ENCODE assay signal across 19 cellular contexts in genomic region chr6:139863356-139863755, GRCh38.
"Had no signal": no experiment of that assay in that cellular context is flagged by ENCODE, and none has a peak within 500 bp of the region (broad histone marks: within the 10 kb centered on the region; RNA-seq: fewer than 3 reads in every experiment).

No MANE protein-coding gene starts in this region.

- H3K9me3 Mint-ChIP-seq: activated B cell treated with CpG ODN at 0.5 μM for 24 hours; activated naive CD8-positive, alpha-beta T cell treated with anti-CD3 and anti-CD28 coated beads for 36 hours; stimulated activated naive CD8-positive, alpha-beta T cell treated with anti-CD3 and anti-CD28 coated beads, Interleukin-15, Interleukin-2, amounts not matched to agents 100 ng/mL and 50 ng/mL, for 24 hours had no signal

- H3K27ac ChIP-seq: cardiac muscle cell, coronary artery, epithelial cell of prostate, gastrocnemius medialis, heart right ventricle, parathyroid adenoma, upper lobe of right lung had no signal

- H3K27me3 Mint-ChIP-seq: activated B cell treated with CpG ODN at 0.5 μM for 24 hours; stimulated activated naive CD8-positive, alpha-beta T cell treated with anti-CD3 and anti-CD28 coated beads, Interleukin-15, Interleukin-2, amounts not matched to agents 100 ng/mL and 50 ng/mL, for 24 hours had no signal

- H3K27me3 ChIP-seq: cardiac muscle cell, gastrocnemius medialis, heart right ventricle, upper lobe of right lung had no signal

- H3K27ac Mint-ChIP-seq: activated B cell treated with CpG ODN at 0.5 μM for 24 hours; activated naive CD8-positive, alpha-beta T cell treated with anti-CD3 and anti-CD28 coated beads for 36 hours; stimulated activated naive CD8-positive, alpha-beta T cell treated with anti-CD3 and anti-CD28 coated beads, Interleukin-15, Interleukin-2, amounts not matched to agents 100 ng/mL and 50 ng/mL, for 24 hours had no signal

- H3K4me1 ChIP-seq: gastrocnemius medialis, heart right ventricle, upper lobe of right lung had no signal

- H3K36me3 ChIP-seq: cardiac muscle cell, gastrocnemius medialis, heart right ventricle, upper lobe of right lung had no signal

- H3K9me3 ChIP-seq: gastrocnemius medialis, heart right ventricle, upper lobe of right lung had no signal

- H3K36me3 Mint-ChIP-seq: activated naive CD8-positive, alpha-beta T cell treated with anti-CD3 and anti-CD28 coated beads for 36 hours had no signal

- FAIRE-seq: TTC549 had no signal

- ATAC-seq: gastrocnemius medialis, heart right ventricle, upper lobe of right lung had no signal

- DNase-seq: activated B cell treated with CpG ODN at 0.5 μM for 24 hours; activated CD4-positive, alpha-beta T cell treated with anti-CD3 and anti-CD28 coated beads, Interleukin-2, amount 50 U/mL, for 1 hour; activated gamma-delta T cell; activated naive CD8-positive, alpha-beta T cell treated with anti-CD3 and anti-CD28 coated beads for 36 hours; aorta; effector memory CD4-positive, alpha-beta T cell; gastrocnemius medialis; heart right ventricle; kidney glomerular epithelial cell; stimulated activated CD4-positive, alpha-beta T cell treated with anti-CD3 and anti-CD28 coated beads, Interleukin-2, amount 100 ng/mL, for 48 hours; T-helper 2 cell; upper lobe of right lung had no signal

- H3K4me3 Mint-ChIP-seq: activated B cell treated with CpG ODN at 0.5 μM for 24 hours; activated naive CD8-positive, alpha-beta T cell treated with anti-CD3 and anti-CD28 coated beads for 36 hours; neural crest cell; stimulated activated naive CD8-positive, alpha-beta T cell treated with anti-CD3 and anti-CD28 coated beads, Interleukin-15, Interleukin-2, amounts not matched to agents 100 ng/mL and 50 ng/mL, for 24 hours had no signal

- H3K4me1 Mint-ChIP-seq: activated B cell treated with CpG ODN at 0.5 μM for 24 hours; activated naive CD8-positive, alpha-beta T cell treated with anti-CD3 and anti-CD28 coated beads for 36 hours had no signal

- H3K4me3 ChIP-seq: cardiac muscle cell, coronary artery, gastrocnemius medialis, heart right ventricle, upper lobe of right lung had no signal
